17 cellular contexts compared by ENCODE assay signal in genomic region chr10:125121003-125121402, GRCh38. TPM values are rescaled to one million over a fixed set of nuclear protein-coding genes. Genes with fewer than 3 reads are reported as not detected.
DNase-seq lines count a peak whose midpoint lies in the region; ATAC-seq, FAIRE-seq and TF ChIP-seq lines count a peak whose summit lies in the region.
"Had no signal": no experiment of that assay in that cellular context is flagged by ENCODE, and none has a peak within 500 bp of the region (broad histone marks: within the 10 kb centered on the region; RNA-seq: fewer than 3 reads in every experiment).

No MANE protein-coding gene starts in this region.

- no peak overlapping the region for H2AFZ ChIP-seq in HepG2 (ENCODE audit: low read length)

- peak overlapping the region; percentile 26 for H3K27ac Mint-ChIP-seq in endodermal cell
- H3K27ac Mint-ChIP-seq: stimulated activated naive B cell treated with anti-CD40 and anti-IgM and Interleukin-4, amounts not matched to agents 10 μg/mL and 1 μg/mL and 100 μg/mL, for 72 hours had no signal

- no peaks in the 10 kb centered on the region for H3K79me2 ChIP-seq in HepG2 (ENCODE audit: insufficient read depth, low read length)

- H3K9ac ChIP-seq in endodermal cell (ENCODE audit: extremely low read depth, low read length, poor library complexity, severe bottlenecking): no peak overlapping the region
- no peak overlapping the region for H3K9ac ChIP-seq in HepG2 (ENCODE audit: insufficient read depth, low read depth, low read length)

- TF ChIP-seq EP300 in A549 (IDR thresholded peaks at IDR 0.05) (no peak), HepG2 (IDR thresholded peaks at IDR 0.05; ENCODE audit: low read depth in 2 of 2, low read length in 2 of 2) (no peak), HepG2 (CRISPR knock-in tag; IDR thresholded peaks at IDR 0.05; ENCODE audit: borderline replicate concordance) (no peak)

- H3K4me1 Mint-ChIP-seq in endodermal cell: peaks cover 32% of the 10 kb centered on the region
- H3K4me1 Mint-ChIP-seq: stimulated activated naive B cell treated with anti-CD40 and anti-IgM and Interleukin-4, amounts not matched to agents 10 μg/mL and 1 μg/mL and 100 μg/mL, for 72 hours had no signal

- in situ Hi-C loops in HepG2 (cut with HindIII; ENCODE audit: extremely low pct_ligation_motif_present, low pct_unique_long_range_greater_than_20kb): no loop called here

- POLR2A ChIA-PET in A549 (lab: Yijun Ruan, JAX) (no interaction called here), HepG2 (lab: Yijun Ruan, JAX) (no interaction called here)

- no peak overlapping the region for H3K4me3 Mint-ChIP-seq in endodermal cell
- H3K4me3 Mint-ChIP-seq: stimulated activated naive B cell treated with anti-CD40 and anti-IgM and Interleukin-4, amounts not matched to agents 10 μg/mL and 1 μg/mL and 100 μg/mL, for 72 hours had no signal

- DNase-seq in A549 (ENCODE audit: low read depth in 1 of 2, low spot score in 1 of 2) (no peak), LoVo (ENCODE audit: low spot score) (peak; percentile 21), endodermal cell (no peak), pancreas (peak in 3 of 6 donors; percentile 56 to 73 (median 67)), NCI-H524 treated with DMSO at 0.1 percent for 48 hours (lab: John Stamatoyannopoulos, UW) (no peak), HepG2 (ENCODE audit: low spot score) (no peak), NCI-H510A (lab: John Stamatoyannopoulos, UW) (no peak)
- DNase-seq: activated CD8-positive, alpha-beta memory T cell treated with anti-CD3 and anti-CD28 coated beads, Interleukin-2, amount 50 U/mL, for 4 hours; activated naive CD4-positive, alpha-beta T cell treated with Interleukin-2 at 50 U/mL for 16 hours; H9; heart left ventricle; NCI-H187; NCI-H510A treated with DMSO at 0.1 percent for 48 hours; stimulated activated naive B cell treated with anti-CD40 and anti-IgM and Interleukin-4, amounts not matched to agents 10 μg/mL and 1 μg/mL and 100 μg/mL, for 72 hours had no signal

- no peaks in the 10 kb centered on the region for H3K27me3 ChIP-seq in endodermal cell (ENCODE audit: control insufficient read depth, insufficient read depth, low read length, poor library complexity, severe bottlenecking)
- H3K27me3 ChIP-seq in pancreas: no peaks in the 10 kb centered on the region
- H3K27me3 ChIP-seq in HepG2 (ENCODE audit: control insufficient read depth in 1 of 2, insufficient read depth in 2 of 2, low read length in 2 of 2): peaks cover 6 to 75% of the 10 kb centered on the region in 2 experiments
- H3K27me3 ChIP-seq: heart left ventricle, vagina had no signal

- 83% methylated on average over 8 of the region's 8 CpGs for WGBS in A549 (ENCODE audit: missing lambda C conversion rate)
- 90 to 94% methylated on average over 2 to 8 of the region's 8 CpGs for WGBS in endodermal cell (ENCODE audit: insufficient coverage in 1 of 2, insufficient read length in 1 of 2), 2 experiments
- 40 to 49% methylated on average over 8 of the region's 8 CpGs for WGBS in pancreas, 2 donors
- WGBS in HepG2 (ENCODE audit: low lambda C conversion rate): 34% methylated on average over 8 of the region's 8 CpGs

- peaks cover 22% of the 10 kb centered on the region for H3K36me3 Mint-ChIP-seq in endodermal cell (ENCODE audit: low read depth)
- H3K36me3 Mint-ChIP-seq: stimulated activated naive B cell treated with anti-CD40 and anti-IgM and Interleukin-4, amounts not matched to agents 10 μg/mL and 1 μg/mL and 100 μg/mL, for 72 hours had no signal

- H3K4me1 ChIP-seq in A549 (peaks cover 87% of the 10 kb centered on the region), endodermal cell (ENCODE audit: control insufficient read depth, insufficient read depth, low read length) (peaks cover 3% of the 10 kb centered on the region), pancreas (peaks cover 68 to 79% (median 74%) of the 10 kb centered on the region in 3 donors), HepG2 (ENCODE audit: insufficient read depth, low read length) (peaks cover 10% of the 10 kb centered on the region; the same call in 1 of the 2 replicates)

- no peaks in the 10 kb centered on the region for H3K9me3 Mint-ChIP-seq in endodermal cell
- H3K9me3 Mint-ChIP-seq: H9; stimulated activated naive B cell treated with anti-CD40 and anti-IgM and Interleukin-4, amounts not matched to agents 10 μg/mL and 1 μg/mL and 100 μg/mL, for 72 hours had no signal

- H3K9me3 ChIP-seq in A549 (no peaks in the 10 kb centered on the region), endodermal cell (ENCODE audit: control insufficient read depth, low read length) (no peaks in the 10 kb centered on the region), pancreas (no peaks in the 10 kb centered on the region), HepG2 (ENCODE audit: low read length) (no peaks in the 10 kb centered on the region)
- H3K9me3 ChIP-seq: heart left ventricle, vagina had no signal

- no TSS peak for BruUV-seq in HepG2 (replicated peaks; lab: Mats Ljungman, UMichigan)

- FAIRE-seq in A549 (lab: Jason Lieb, UNC) (no peak), pancreas (lab: Jason Lieb, UNC) (no peak), HepG2 (lab: Jason Lieb, UNC) (no peak)
- FAIRE-seq: GM12891 had no signal

- TF ChIP-seq POLR2A in A549 (IDR thresholded peaks at IDR 0.05; ENCODE audit: low read length): no peak
- TF ChIP-seq POLR2A in HepG2 (IDR thresholded peaks at IDR 0.05; ENCODE audit: insufficient read depth in 1 of 2, low read depth in 2 of 2, low read length in 2 of 2): no peak

- CTCF ChIA-PET in A549 (lab: Yijun Ruan, JAX) (interaction anchor here (1.9 kb wide), 1 partner anchor 73 kb away, joined by 10 read pairs; no protein-coding TSS in a partner anchor), HepG2 (lab: Yijun Ruan, JAX; ENCODE audit: low intra/inter-chr PET ratio, low total read pairs) (no interaction called here)

- no peak overlapping the region for H3K4me3 ChIP-seq in A549
- H3K4me3 ChIP-seq in endodermal cell (ENCODE audit: low read length): no peak overlapping the region
- no peak overlapping the region for H3K4me3 ChIP-seq in pancreas
- no peak overlapping the region for H3K4me3 ChIP-seq in HepG2 (replicated peaks in 1 of 3; ENCODE audit: insufficient read depth in 1 of 3, low read depth in 2 of 3, low read length in 3 of 3)
- H3K4me3 ChIP-seq: heart left ventricle, vagina had no signal

- no peak for TF ChIP-seq RAD21 in A549 (conservative IDR thresholded peaks at IDR 0.05 in 1 of 2, IDR thresholded peaks at IDR 0.05 in 1 of 2)
- TF ChIP-seq RAD21 in HepG2 (CRISPR knock-in tag; IDR thresholded peaks at IDR 0.05): no peak

- H3K27ac ChIP-seq in A549 (peak overlapping the region; percentile 79 to 81), endodermal cell (ENCODE audit: low read depth, low read length) (no peak overlapping the region), pancreas (peak overlapping the region; percentile 3 to 54 (median 28)), HepG2 (ENCODE audit: extremely low read length, insufficient read depth, low read length) (no peak overlapping the region)
- H3K27ac ChIP-seq: heart left ventricle, vagina had no signal

- H4K20me1 ChIP-seq in HepG2 (ENCODE audit: insufficient read depth, low read length): no peaks in the 10 kb centered on the region

- TF ChIP-seq CTCF in A549 (IDR thresholded peaks at IDR 0.05): no peak
- TF ChIP-seq CTCF in endodermal cell (conservative IDR thresholded peaks at IDR 0.05): peak; percentile 27
- peak in 1 of 4 donors; percentile 14 for TF ChIP-seq CTCF in pancreas (IDR thresholded peaks at IDR 0.05)
- no peak for TF ChIP-seq CTCF in HepG2 (CRISPR knock-in tag; IDR thresholded peaks at IDR 0.05)

- intact Hi-C loops in pancreas (cut with DNase I): no loop called here
- intact Hi-C loops in HepG2 (cut with micrococcal nuclease; ENCODE audit: unreplicated experiment): no loop called here

- H3K27me3 Mint-ChIP-seq in endodermal cell (ENCODE audit: insufficient read depth): no peaks in the 10 kb centered on the region

- H3K36me3 ChIP-seq in endodermal cell (ENCODE audit: control insufficient read depth, insufficient read depth, low read length) (peaks cover 9% of the 10 kb centered on the region), pancreas (no peaks in the 10 kb centered on the region), HepG2 (replicated peaks in 1 of 2; ENCODE audit: control insufficient read depth in 1 of 2, insufficient read depth in 2 of 2, low read length in 2 of 2) (no peaks in the 10 kb centered on the region)
- H3K36me3 ChIP-seq: vagina had no signal

- H3K4me2 ChIP-seq in A549 (peak overlapping the region; percentile 65), HepG2 (ENCODE audit: low read depth, low read length) (no peak overlapping the region)

- no peak for ATAC-seq in A549
- peak in 3 of 4 donors; percentile 6 to 35 (median 25) for ATAC-seq in pancreas
- ATAC-seq in HepG2: no peak
- ATAC-seq in HG02981 (IDR thresholded peaks at IDR 0.05; ENCODE audit: unreplicated experiment): no peak
- ATAC-seq: heart left ventricle; stimulated activated naive B cell treated with anti-CD40 and anti-IgM and Interleukin-4, amounts not matched to agents 10 μg/mL and 1 μg/mL and 100 μg/mL, for 72 hours had no signal

RNA-seq across cellular contexts. Expression of gene CTBP2, which starts 39.4 kb away (rescaled TPM):
- polyA plus RNA-seq in A549 (2011; rRNA removed) (77.2 and 78.9 TPM in 2 replicates), A549 (2017; fragmentation: RNase III; extraction: RNeasy Plus Mini Kit Qiagen cat#74134 plus additional on column Dnase treatment) (74.9 to 82.4 TPM (median 77.0 TPM) in 3 replicates), pancreas (10 to 100 TPM; 21.4 to 22.2 TPM), HepG2 (2011; rRNA removed) (0.08 TPM in 1 of 2 replicates, not detected in the other)
- 117 and 122 TPM in 2 replicates for polyA plus RNA-seq in A549 (2012; cell fraction: cytosol; rRNA removed)
- 161 and 190 TPM in 2 replicates for polyA plus RNA-seq in A549 (2012; cell fraction: nucleus; rRNA removed)
- 146 and 154 TPM in 2 replicates for polyA minus RNA-seq in A549 (2011; rRNA and poly(A)+ RNA removed)
- total RNA-seq in endodermal cell (100 to 1,000 TPM in 1 of 2 donors, 10 to 100 TPM in 1; 75.3 to 109 TPM), pancreas (10 to 100 TPM; 29.0 to 60.8 (median 32.4) TPM), HepG2 (2016; rRNA removed; fragmentation: Illumina TruSeq; extraction: Trizol) (not detected in 2 replicates)
- polyA plus RNA-seq in endodermal cell (2013, experiment 1 of 2): 119 TPM
- 108 TPM for polyA plus RNA-seq in endodermal cell (2013, experiment 2 of 2)
- not detected in 2 replicates for total RNA-seq in HepG2 (2016; cell fraction: cytosol; rRNA removed; fragmentation: Illumina TruSeq; extraction: Trizol; ENCODE audit: low read depth)
- not detected in 2 replicates for total RNA-seq in HepG2 (2016; cell fraction: insoluble cytoplasmic fraction; rRNA removed; fragmentation: Illumina TruSeq; extraction: Trizol)
- total RNA-seq in HepG2 (2016; cell fraction: membrane; rRNA removed; fragmentation: Illumina TruSeq; extraction: Trizol): not detected in 2 replicates
- total RNA-seq in HepG2 (2016; cell fraction: nucleus; rRNA removed; fragmentation: Illumina TruSeq; extraction: Trizol): not detected in 2 replicates
- polyA plus RNA-seq in HepG2 (2011; cell fraction: cytosol; rRNA removed): 0.04 and 0.05 TPM in 2 replicates
- polyA plus RNA-seq in HepG2 (2011; cell fraction: nucleus; rRNA removed): 0.02 TPM in 1 of 2 replicates, not detected in the other
- 0.08 TPM in 2 replicates for polyA plus RNA-seq in HepG2 (2012)
- polyA plus RNA-seq in HepG2 (2016; cell fraction: cytosol; fragmentation: Illumina TruSeq; extraction: Trizol; ENCODE audit: low read depth): not detected in 2 replicates
- not detected in 2 replicates for polyA plus RNA-seq in HepG2 (2016; cell fraction: insoluble cytoplasmic fraction; fragmentation: Illumina TruSeq; extraction: Trizol; ENCODE audit: low read depth)
- polyA plus RNA-seq in HepG2 (2016; cell fraction: membrane; fragmentation: Illumina TruSeq; extraction: Trizol; ENCODE audit: low read depth): not detected in 2 replicates
- polyA plus RNA-seq in HepG2 (2016; cell fraction: nucleus; fragmentation: Illumina TruSeq; extraction: Trizol; ENCODE audit: insufficient read depth, low read depth): not detected in 2 replicates
- 1.2 and 101 TPM in 2 replicates for polyA minus RNA-seq in HepG2 (2011; rRNA and poly(A)+ RNA removed; ENCODE audit: low replicate concordance)
- polyA minus RNA-seq in HepG2 (2011; cell fraction: cytosol; rRNA and poly(A)+ RNA removed): 0.49 and 0.53 TPM in 2 replicates
- polyA minus RNA-seq in HepG2 (2011; cell fraction: nucleus; rRNA and poly(A)+ RNA removed): 0.39 TPM in 1 of 2 replicates, not detected in the other

Comparison
In these comparisons a context has a peak if more than half of its experiments do, and no peak if none do; other contexts are left out.
1. ATAC-seq: peak in pancreas (3 of 4); none in A549 (0 of 2), HepG2 (single experiment) and HG02981 (single experiment).
2. H3K27ac ChIP-seq: peak in A549 (2 of 2) and pancreas (4 of 4); none in endodermal cell (single experiment) and HepG2 (single experiment).
3. RNA of gene CTBP2, which starts 39.4 kb away (total RNA-seq): 75.3 to 109 TPM in endodermal cell and 29.0 to 60.8 TPM in pancreas; not detected in HepG2; every median in the first group is over 10 times any median in the second.